ENCODE assay signal across 20 cellular contexts in genomic region chr18:2236232-2236631, GRCh38.
"Had no signal": no experiment of that assay in that cellular context is flagged by ENCODE, and none has a peak within 500 bp of the region (broad histone marks: within the 10 kb centered on the region; RNA-seq: fewer than 3 reads in every experiment).

No MANE protein-coding gene starts in this region.

- H3K4me1 Mint-ChIP-seq: stimulated activated naive B cell treated with anti-CD40 and anti-IgM and Interleukin-4, amounts not matched to agents 10 μg/mL and 1 μg/mL and 100 μg/mL, for 72 hours; stimulated activated naive CD8-positive, alpha-beta T cell treated with anti-CD3 and anti-CD28 coated beads, Interleukin-15, amount 100 ng/mL, for 72 hours had no signal

- H3K27ac ChIP-seq: dorsolateral prefrontal cortex, gastroesophageal sphincter, psoas muscle, right lobe of liver, testis, tibial nerve, upper lobe of right lung, vagina had no signal

- ATAC-seq: gastroesophageal sphincter; left lobe of liver; natural killer cell treated with Interleukin-12 subunit alpha and Interleukin-12 subunit beta and Interleukin-15 and Interleukin-18, amount 100 ng/mL, for 72 hours; psoas muscle; right lobe of liver; stimulated activated naive B cell treated with anti-CD40 and anti-IgM and Interleukin-4, amounts not matched to agents 10 μg/mL and 1 μg/mL and 100 μg/mL, for 72 hours; stimulated activated naive CD8-positive, alpha-beta T cell treated with anti-CD3 and anti-CD28 coated beads, Interleukin-15, amount 100 ng/mL, for 72 hours; upper lobe of right lung had no signal

- H3K36me3 Mint-ChIP-seq: natural killer cell treated with Interleukin-12 subunit alpha and Interleukin-12 subunit beta and Interleukin-15 and Interleukin-18, amount 100 ng/mL, for 72 hours; stimulated activated naive B cell treated with anti-CD40 and anti-IgM and Interleukin-4, amounts not matched to agents 10 μg/mL and 1 μg/mL and 100 μg/mL, for 72 hours had no signal

- H3K27ac Mint-ChIP-seq: natural killer cell treated with Interleukin-12 subunit alpha and Interleukin-12 subunit beta and Interleukin-15 and Interleukin-18, amount 100 ng/mL, for 72 hours; stimulated activated naive B cell treated with anti-CD40 and anti-IgM and Interleukin-4, amounts not matched to agents 10 μg/mL and 1 μg/mL and 100 μg/mL, for 72 hours; stimulated activated naive CD8-positive, alpha-beta T cell treated with anti-CD3 and anti-CD28 coated beads, Interleukin-15, amount 100 ng/mL, for 72 hours had no signal

- H3K4me3 ChIP-seq: dorsolateral prefrontal cortex, gastroesophageal sphincter, psoas muscle, right lobe of liver, testis, tibial nerve, upper lobe of right lung, vagina had no signal

- H3K9me3 Mint-ChIP-seq: stimulated activated naive B cell treated with anti-CD40 and anti-IgM and Interleukin-4, amounts not matched to agents 10 μg/mL and 1 μg/mL and 100 μg/mL, for 72 hours; stimulated activated naive CD8-positive, alpha-beta T cell treated with anti-CD3 and anti-CD28 coated beads, Interleukin-15, amount 100 ng/mL, for 72 hours had no signal

- H3K36me3 ChIP-seq: gastroesophageal sphincter, right lobe of liver, tibial nerve, upper lobe of right lung, vagina had no signal

- DNase-seq: cortex of kidney; dorsolateral prefrontal cortex; effector CD8-positive, alpha-beta T cell; foreskin fibroblast; glutamatergic neuron; islet precursor cell; psoas muscle; retina; right lobe of liver; stimulated activated CD4-positive, alpha-beta T cell treated with anti-CD3 and anti-CD28 coated beads, Interleukin-2, amount 100 ng/mL, for 24 hours; stimulated activated CD4-positive, alpha-beta T cell treated with anti-CD3 and anti-CD28 coated beads, Interleukin-4, amount 100 ng/mL, for 4 hours; stimulated activated naive B cell treated with anti-CD40 and anti-IgM and Interleukin-4, amounts not matched to agents 10 μg/mL and 1 μg/mL and 100 μg/mL, for 72 hours; stimulated activated naive CD8-positive, alpha-beta T cell treated with anti-CD3 and anti-CD28 coated beads, Interleukin-15, amount 100 ng/mL, for 72 hours; testis; upper lobe of right lung had no signal

- H3K27me3 ChIP-seq: right lobe of liver, testis, tibial nerve, upper lobe of right lung, vagina had no signal

- H3K27me3 Mint-ChIP-seq: stimulated activated naive CD8-positive, alpha-beta T cell treated with anti-CD3 and anti-CD28 coated beads, Interleukin-15, amount 100 ng/mL, for 72 hours had no signal

- H3K9me3 ChIP-seq: gastroesophageal sphincter, psoas muscle, right lobe of liver, testis, tibial nerve, upper lobe of right lung, vagina had no signal

- H3K4me3 Mint-ChIP-seq: natural killer cell treated with Interleukin-12 subunit alpha and Interleukin-12 subunit beta and Interleukin-15 and Interleukin-18, amount 100 ng/mL, for 72 hours; stimulated activated naive B cell treated with anti-CD40 and anti-IgM and Interleukin-4, amounts not matched to agents 10 μg/mL and 1 μg/mL and 100 μg/mL, for 72 hours; stimulated activated naive CD8-positive, alpha-beta T cell treated with anti-CD3 and anti-CD28 coated beads, Interleukin-15, amount 100 ng/mL, for 72 hours had no signal

- H3K4me1 ChIP-seq: gastroesophageal sphincter, psoas muscle, right lobe of liver, testis, tibial nerve, upper lobe of right lung, vagina had no signal
